In the genomic region with DNA sequence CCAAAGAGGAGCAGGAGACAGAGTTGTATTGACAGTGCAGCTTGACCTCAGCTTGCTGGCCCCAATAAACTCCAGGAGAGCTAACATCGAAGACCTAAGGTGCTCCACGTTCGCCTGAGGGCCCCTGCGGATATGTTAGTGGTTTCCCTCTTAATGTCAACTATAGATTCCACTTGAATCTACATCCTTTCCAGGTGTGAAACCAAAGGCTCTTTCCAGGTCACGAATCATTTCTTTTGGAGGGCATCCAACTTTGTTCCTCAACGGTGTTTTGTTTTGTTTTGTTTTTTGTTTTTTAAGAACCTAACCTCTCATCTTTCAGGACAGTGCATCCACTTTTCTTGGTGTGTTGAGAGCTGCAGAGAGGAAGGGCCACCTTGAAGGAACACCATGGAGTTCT, we compare ENCODE assay signal across 15 cellular contexts.
DNase-seq lines count a peak whose midpoint lies in the region; ATAC-seq and TF ChIP-seq lines count a peak whose summit lies in the region.
"Had no signal": no experiment of that assay in that cellular context is flagged by ENCODE, and none has a peak within 500 bp of the region (broad histone marks: within the 10 kb centered on the region; RNA-seq: fewer than 3 reads in every experiment).

No MANE protein-coding gene starts in this region.

- no peak for ATAC-seq in left ventricle myocardium superior
- no peak for ATAC-seq in stimulated activated memory B cell treated with anti-CD40 and anti-IgM and Interleukin-4, amounts not matched to agents 10 μg/mL and 1 μg/mL and 100 μg/mL, for 72 hours
- no peak for ATAC-seq in left lung

- no peaks in the 10 kb centered on the region for H3K9me3 Mint-ChIP-seq in stimulated activated memory B cell treated with anti-CD40 and anti-IgM and Interleukin-4, amounts not matched to agents 10 μg/mL and 1 μg/mL and 100 μg/mL, for 72 hours
- H3K9me3 Mint-ChIP-seq: memory B cell had no signal

- no peaks in the 10 kb centered on the region for H3K9me3 ChIP-seq in left ventricle myocardium inferior (replicated peaks)
- H3K9me3 ChIP-seq in left lung = no peaks in the 10 kb centered on the region

- no peak for DNase-seq in left ventricle myocardium inferior
- DNase-seq in left ventricle myocardium superior = no peak
- peak; percentile 89 for DNase-seq in NCI-H345 (lab: John Stamatoyannopoulos, UW)
- peak; percentile 27 for DNase-seq in epithelial cell of esophagus (ENCODE audit: low read depth)
- DNase-seq in GM10266 (ENCODE audit: extremely low spot score) = no peak
- no peak for DNase-seq in left lung
- DNase-seq in putamen (ENCODE audit: low spot score) = no peak
- DNase-seq: activated CD4-positive, alpha-beta T cell treated with anti-CD3 and anti-CD28 coated beads for 1 hour; activated T-cell treated with anti-CD3 and anti-CD28 coated beads, Interleukin-2, amount 50 U/mL, for 48 hours; hippocampal formation; NCI-H82; stimulated activated CD4-positive, alpha-beta T cell treated with anti-CD3 and anti-CD28 coated beads, Interleukin-1b, Interleukin-23, amount 100 ng/mL, for 48 hours had no signal

- H3K36me3 ChIP-seq in left ventricle myocardium inferior (no peaks in the 10 kb centered on the region), left lung (no peaks in the 10 kb centered on the region)

- TF ChIP-seq CTCF in left ventricle myocardium inferior (IDR thresholded peaks at IDR 0.05; ENCODE audit: borderline replicate concordance) = no peak
- TF ChIP-seq CTCF in epithelial cell of esophagus (IDR thresholded peaks at IDR 0.05; ENCODE audit: insufficient read depth, low read depth, low read length, missing control alignments) = no peak
- no peak for TF ChIP-seq CTCF in GM10266 (IDR thresholded peaks at IDR 0.05; ENCODE audit: control insufficient read depth, insufficient read depth, low read depth, missing control alignments)
- no peak for TF ChIP-seq CTCF in left lung (IDR thresholded peaks at IDR 0.05)

- peak overlapping the region; percentile 27 for H3K27ac Mint-ChIP-seq in stimulated activated memory B cell treated with anti-CD40 and anti-IgM and Interleukin-4, amounts not matched to agents 10 μg/mL and 1 μg/mL and 100 μg/mL, for 72 hours
- H3K27ac Mint-ChIP-seq: memory B cell had no signal

- intact Hi-C loops in left ventricle myocardium inferior (cut with micrococcal nuclease) = no loop called here
- intact Hi-C loops in left ventricle myocardium superior (cut with micrococcal nuclease) = no loop called here
- intact Hi-C loops in left lung (cut with DNase I) = no loop called here

- H3K4me3 ChIP-seq in left ventricle myocardium inferior = no peak overlapping the region
- no peak overlapping the region for H3K4me3 ChIP-seq in epithelial cell of esophagus (ENCODE audit: low read length)
- H3K4me3 ChIP-seq in left lung = no peak overlapping the region

- H3K36me3 Mint-ChIP-seq in stimulated activated memory B cell treated with anti-CD40 and anti-IgM and Interleukin-4, amounts not matched to agents 10 μg/mL and 1 μg/mL and 100 μg/mL, for 72 hours = no peaks in the 10 kb centered on the region
- H3K36me3 Mint-ChIP-seq: memory B cell had no signal

- peaks cover 9% of the 10 kb centered on the region for H3K4me1 Mint-ChIP-seq in stimulated activated memory B cell treated with anti-CD40 and anti-IgM and Interleukin-4, amounts not matched to agents 10 μg/mL and 1 μg/mL and 100 μg/mL, for 72 hours

- H3K27ac ChIP-seq in left ventricle myocardium inferior (replicated peaks) (peak overlapping the region; percentile 47), left lung (peak overlapping the region in 1 of 2 donors; percentile 34)
- H3K27ac ChIP-seq: parathyroid adenoma had no signal

- no peak overlapping the region for H3K4me3 Mint-ChIP-seq in stimulated activated memory B cell treated with anti-CD40 and anti-IgM and Interleukin-4, amounts not matched to agents 10 μg/mL and 1 μg/mL and 100 μg/mL, for 72 hours
- H3K4me3 Mint-ChIP-seq: memory B cell had no signal

- H3K27me3 ChIP-seq in left ventricle myocardium inferior (ENCODE audit: low read depth) (no peaks in the 10 kb centered on the region), left lung (no peaks in the 10 kb centered on the region)

- H3K27me3 Mint-ChIP-seq in stimulated activated memory B cell treated with anti-CD40 and anti-IgM and Interleukin-4, amounts not matched to agents 10 μg/mL and 1 μg/mL and 100 μg/mL, for 72 hours = no peaks in the 10 kb centered on the region
- H3K27me3 Mint-ChIP-seq: memory B cell had no signal

- H3K4me1 ChIP-seq in left ventricle myocardium inferior (peaks cover 80% of the 10 kb centered on the region), left lung (peaks cover 19 to 33% of the 10 kb centered on the region in 2 donors)
- H3K4me1 ChIP-seq: parathyroid adenoma had no signal

Comparison
In these comparisons a context has a peak if more than half of its experiments do, and no peak if none do; other contexts are left out.
1. DNase-seq: peak in NCI-H345 (single experiment) and epithelial cell of esophagus (single experiment); none in left ventricle myocardium inferior (single experiment), left ventricle myocardium superior (single experiment), GM10266 (single experiment), left lung (0 of 2) and putamen (single experiment).